ENCODE assay signal across 8 cellular contexts in the genomic region with DNA sequence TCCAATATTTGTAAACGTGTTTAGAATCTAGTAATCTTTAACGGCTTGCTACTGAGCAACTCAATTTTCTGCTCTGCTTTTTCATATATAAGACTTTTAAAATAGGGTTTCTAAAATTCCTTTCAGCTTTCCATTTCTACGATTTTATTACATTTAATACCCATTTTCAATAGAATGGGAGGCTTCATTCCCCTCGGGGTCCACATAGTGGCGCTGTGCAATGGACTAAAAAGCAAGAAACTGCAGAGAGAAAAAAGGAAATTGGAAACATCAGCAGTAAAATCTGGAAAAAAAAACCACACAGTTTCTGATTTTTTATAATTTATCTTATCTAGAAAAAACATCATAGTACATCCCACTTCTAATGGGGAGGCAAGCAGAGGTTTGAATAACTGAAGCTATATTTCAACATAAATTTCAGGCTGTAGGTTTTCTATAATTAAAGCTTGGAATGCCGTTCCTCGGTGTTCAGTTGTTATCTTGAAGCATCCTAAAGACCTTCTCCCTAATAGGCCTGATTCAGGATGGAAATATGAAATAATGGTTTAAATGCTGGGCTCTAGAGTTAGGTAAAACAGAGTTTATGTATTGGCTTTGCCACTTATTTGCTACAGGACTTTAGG. TPM values are rescaled to one million over a fixed set of nuclear protein-coding genes. Genes with fewer than 3 reads are reported as not detected.
A peak's percentile ranks its signal among the peaks of the same experiment; 100 is the strongest.
DNase-seq lines count a peak whose midpoint lies in the region; ATAC-seq, FAIRE-seq and TF ChIP-seq lines count a peak whose summit lies in the region.

No MANE protein-coding gene starts in this region.

- H3K4me2 ChIP-seq in PC-3 (ENCODE audit: low read length), result peak overlapping the region; percentile 64
- no peak overlapping the region for H3K4me2 ChIP-seq in astrocyte (ENCODE audit: low read length)

- no peak overlapping the region for H3K4me3 Mint-ChIP-seq in astrocyte (ENCODE audit: unreplicated experiment)

- no TSS peak for BruUV-seq in PC-3 (replicated peaks; lab: Mats Ljungman, UMichigan)

- H3K36me3 Mint-ChIP-seq in astrocyte (ENCODE audit: low read depth, unreplicated experiment), result no peaks in the 10 kb centered on the region

- no peak overlapping the region for H3K4me3 ChIP-seq in AG10803 (ENCODE audit: low read length)
- peak overlapping the region; percentile 48; the same call in 1 of the 2 replicates for H3K4me3 ChIP-seq in PC-3 (ENCODE audit: low read length)
- H3K4me3 ChIP-seq in astrocyte (ENCODE audit: insufficient read depth, low read depth, low read length), result no peak overlapping the region
- no peak overlapping the region for H3K4me3 ChIP-seq in suprapubic skin

- POLR2A ChIA-PET in PC-3 (lab: Charles Lee; ENCODE audit: unreplicated experiment), result no interaction called here

- H3K9ac ChIP-seq in PC-3 (ENCODE audit: low read length) (peak overlapping the region; percentile 20), astrocyte (ENCODE audit: low read length) (no peak overlapping the region)

- CTCF ChIA-PET in PC-3 (lab: Charles Lee), result interaction anchor here (0.6 to 1.9 kb wide), 9 partner anchors 11 to 251 kb away, joined by 3 to 31 read pairs (median 7); no protein-coding TSS in a partner anchor

- no peaks in the 10 kb centered on the region for H3K9me2 ChIP-seq in PC-3 (replicated peaks; ENCODE audit: low read length)

- no peaks in the 10 kb centered on the region for H3K9me3 ChIP-seq in PC-3 (ENCODE audit: low read length)
- H3K9me3 ChIP-seq in astrocyte (ENCODE audit: insufficient read depth, low read depth, low read length), result no peaks in the 10 kb centered on the region
- no peaks in the 10 kb centered on the region for H3K9me3 ChIP-seq in suprapubic skin

- no peaks in the 10 kb centered on the region for H3K4me1 Mint-ChIP-seq in astrocyte (ENCODE audit: low read depth, unreplicated experiment)

- ATAC-seq in PC-3 (no peak), HG02759 (IDR thresholded peaks at IDR 0.05; ENCODE audit: unreplicated experiment) (no peak), GM21717 (IDR thresholded peaks at IDR 0.05; ENCODE audit: unreplicated experiment) (no peak)

- H3K27ac Mint-ChIP-seq in astrocyte (ENCODE audit: unreplicated experiment), result no peak overlapping the region

- H3K27ac ChIP-seq in PC-3 (ENCODE audit: low read length), result no peak overlapping the region
- H3K27ac ChIP-seq in astrocyte (ENCODE audit: low read depth, low read length), result no peak overlapping the region
- H3K27ac ChIP-seq in suprapubic skin, result no peak overlapping the region

- peaks cover 10% of the 10 kb centered on the region for H3K27me3 Mint-ChIP-seq in astrocyte (ENCODE audit: low read depth, unreplicated experiment)

- no peaks in the 10 kb centered on the region for H3K36me3 ChIP-seq in PC-3 (ENCODE audit: low read depth, low read length)
- no peaks in the 10 kb centered on the region for H3K36me3 ChIP-seq in astrocyte (ENCODE audit: insufficient read depth, low read length)
- no peaks in the 10 kb centered on the region for H3K36me3 ChIP-seq in suprapubic skin

- FAIRE-seq in astrocyte (lab: Jason Lieb, UNC), result no peak

- no peaks in the 10 kb centered on the region for H3K27me3 ChIP-seq in PC-3 (ENCODE audit: low read length)
- no peaks in the 10 kb centered on the region for H3K27me3 ChIP-seq in astrocyte (ENCODE audit: insufficient read depth, low read length)
- peaks cover 5% of the 10 kb centered on the region for H3K27me3 ChIP-seq in suprapubic skin

- TF ChIP-seq CTCF in AG10803 (conservative IDR thresholded peaks at IDR 0.05; ENCODE audit: low read length) (peak; percentile 98), PC-3 (conservative IDR thresholded peaks at IDR 0.05; ENCODE audit: low read depth, low read length) (peak; percentile 98), astrocyte (IDR thresholded peaks at IDR 0.05; ENCODE audit: insufficient read depth, low read depth, low read length) (peak; percentile 98), suprapubic skin (IDR thresholded peaks at IDR 0.05) (peak; percentile 60 to 65)

- H3K4me1 ChIP-seq in PC-3 (ENCODE audit: insufficient read depth, low read length) (peaks cover 22% of the 10 kb centered on the region), astrocyte (ENCODE audit: insufficient read depth, low read length) (no peaks in the 10 kb centered on the region), suprapubic skin (no peaks in the 10 kb centered on the region)

- H2AFZ ChIP-seq in PC-3 (ENCODE audit: low read length) (peak overlapping the region; percentile 56), astrocyte (ENCODE audit: low read depth, low read length) (no peak overlapping the region)

- H4K20me1 ChIP-seq in PC-3 (ENCODE audit: low read length) (no peaks in the 10 kb centered on the region), astrocyte (ENCODE audit: insufficient read depth, low read length) (no peaks in the 10 kb centered on the region)

- intact Hi-C loops in PC-3 (cut with micrococcal nuclease), result loop anchor here (1.0 to 10.0 kb wide), 4 partner anchors 19 to 191 kb away; a partner anchor contains a TSS

- no peak for TF ChIP-seq EP300 in suprapubic skin (IDR thresholded peaks at IDR 0.05)

- H3F3A ChIP-seq in PC-3 (ENCODE audit: low read length, unreplicated experiment), result no peaks in the 10 kb centered on the region

- H3K9me3 Mint-ChIP-seq in astrocyte (ENCODE audit: unreplicated experiment), result no peaks in the 10 kb centered on the region

- TF ChIP-seq POLR2A in suprapubic skin (IDR thresholded peaks at IDR 0.05), result no peak

- H3K79me2 ChIP-seq in PC-3 (ENCODE audit: low read length), result no peaks in the 10 kb centered on the region
- no peaks in the 10 kb centered on the region for H3K79me2 ChIP-seq in astrocyte (ENCODE audit: insufficient read depth, low read length)

- 28% methylated on average over 7 of the region's 7 CpGs for WGBS in suprapubic skin

- DNase-seq in AG10803 (ENCODE audit: low read depth) (peak; percentile 46), H4 (ENCODE audit: low spot score) (peak; percentile 28), PC-3 (peak; percentile 80), astrocyte (ENCODE audit: low read depth) (peak; percentile 14), iris pigment epithelial cell (ENCODE audit: low read depth) (peak; percentile 51), suprapubic skin (ENCODE audit: low spot score in 2 of 2) (no peak)

RNA-seq across cellular contexts. Expression of a gene that starts 18.7 kb away (rescaled TPM):
- 2.8 and 2.9 TPM in 2 replicates for total RNA-seq in H4 (2014; rRNA removed; shearing (Covaris generic))
- 3.6 and 4.9 TPM in 2 replicates for total RNA-seq in PC-3 (2014; rRNA removed)
- 2.7 and 3.9 TPM in 2 replicates for total RNA-seq in astrocyte
- total RNA-seq in suprapubic skin, result 1 to 10 TPM; 2.5 to 7.6 (median 3.9) TPM

RNA-seq across cellular contexts. Expression of a gene that starts 25.5 kb away (rescaled TPM):
- not detected in 2 replicates for total RNA-seq in H4 (2014; rRNA removed; shearing (Covaris generic))
- total RNA-seq in PC-3 (2014; rRNA removed) (not detected in 2 replicates), astrocyte (not detected in 2 replicates), suprapubic skin (under 1 TPM in 1 of 4 donors, not detected in 3; 0.21 TPM)

Comparison
In these comparisons a context has a peak if more than half of its experiments do, and no peak if none do; other contexts are left out.
1. DNase-seq: peak in AG10803 (single experiment), H4 (single experiment), PC-3 (single experiment), astrocyte (single experiment) and iris pigment epithelial cell (single experiment); none in suprapubic skin (0 of 2).
2. Peak in every context shown above with its lines, with median percentiles within 50 percentile points of each other: CTCF ChIP-seq.